ENCODE assay signal across 8 cellular contexts in the genomic region with DNA sequence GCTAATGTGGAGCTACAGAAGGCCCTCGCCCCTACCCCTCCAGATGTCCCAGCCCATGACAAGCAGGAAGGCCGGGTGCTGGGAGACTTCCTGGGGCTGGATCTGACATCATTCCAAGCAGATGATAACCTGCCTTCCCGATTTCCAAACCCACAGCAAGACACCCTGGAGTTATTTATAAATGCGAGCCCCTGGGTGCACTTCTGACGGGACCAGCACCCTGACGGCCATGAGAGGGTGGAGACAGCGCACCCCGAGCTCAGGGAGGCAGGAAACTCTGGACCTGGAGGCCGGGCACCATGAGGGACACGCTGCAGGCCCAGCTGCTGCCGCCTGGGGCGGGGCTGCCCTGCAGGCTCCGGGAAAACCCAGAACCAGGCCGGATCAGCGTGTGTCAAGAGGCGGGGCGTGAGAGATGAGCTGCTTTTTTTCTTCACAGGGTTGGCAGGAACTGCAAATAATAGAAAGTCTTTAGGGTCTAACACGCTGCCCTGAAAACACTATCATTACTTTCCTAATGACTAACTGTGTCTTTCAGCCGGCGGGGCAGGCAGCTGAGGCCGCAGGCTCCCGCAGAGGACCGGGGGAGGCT. TPM values are rescaled to one million over a fixed set of nuclear protein-coding genes. Genes with fewer than 3 reads are reported as not detected.
DNase-seq lines count a peak whose midpoint lies in the region; TF ChIP-seq lines count a peak whose summit lies in the region.

No MANE protein-coding gene starts in this region.

- peak; percentile 39 for DNase-seq in stimulated activated CD4-positive, alpha-beta T cell treated with anti-CD3 and anti-CD28 coated beads, Interleukin-15, amount 100 ng/mL, for 24 hours
- no peak for DNase-seq in stimulated activated CD4-positive, alpha-beta T cell treated with anti-CD3 and anti-CD28 coated beads, Interleukin-2, amount 100 ng/mL, for 48 hours
- DNase-seq in SJSA1 (ENCODE audit: low read depth in 1 of 2, low spot score in 2 of 2) (peak; percentile 50 to 72), left ventricle myocardium inferior (no peak), type B pancreatic cell (ENCODE audit: extremely low spot score, unreplicated experiment) (no peak), NCI-H1105 (lab: John Stamatoyannopoulos, UW) (no peak), erythroblast (lab: John Stamatoyannopoulos, UW) (no peak)
- DNase-seq in activated T-cell treated with anti-CD3 and anti-CD28 coated beads, Interleukin-2, amount 50 U/mL, for 24 hours: no peak

- H3K27ac ChIP-seq in SJSA1 (no peak overlapping the region), left ventricle myocardium inferior (replicated peaks) (peak overlapping the region; percentile 45)

- TF ChIP-seq POLR2A in erythroblast (IDR thresholded peaks at IDR 0.05; ENCODE audit: low read length): no peak

- H3K4me3 ChIP-seq in SJSA1 (no peak overlapping the region), left ventricle myocardium inferior (no peak overlapping the region)

- no peaks in the 10 kb centered on the region for H3K36me3 Mint-ChIP-seq in type B pancreatic cell
- no peaks in the 10 kb centered on the region for H3K36me3 Mint-ChIP-seq in activated T-cell treated with anti-CD3 and anti-CD28 coated beads, Interleukin-2, amount 50 U/mL, for 24 hours (ENCODE audit: low read depth)

- H3K27ac Mint-ChIP-seq in type B pancreatic cell: peak overlapping the region; percentile 21
- no peak overlapping the region for H3K27ac Mint-ChIP-seq in activated T-cell treated with anti-CD3 and anti-CD28 coated beads, Interleukin-2, amount 50 U/mL, for 24 hours

- no peaks in the 10 kb centered on the region for H3K4me1 Mint-ChIP-seq in type B pancreatic cell (ENCODE audit: unreplicated experiment)
- H3K4me1 Mint-ChIP-seq in activated T-cell treated with anti-CD3 and anti-CD28 coated beads, Interleukin-2, amount 50 U/mL, for 24 hours (ENCODE audit: low read depth): peaks cover 46% of the 10 kb centered on the region

- peaks cover 2% of the 10 kb centered on the region for H3K9me3 ChIP-seq in SJSA1 (replicated peaks)
- no peaks in the 10 kb centered on the region for H3K9me3 ChIP-seq in left ventricle myocardium inferior (replicated peaks)

- H3K4me3 Mint-ChIP-seq in type B pancreatic cell: peak overlapping the region; percentile 54
- H3K4me3 Mint-ChIP-seq in activated T-cell treated with anti-CD3 and anti-CD28 coated beads, Interleukin-2, amount 50 U/mL, for 24 hours: no peak overlapping the region

- TF ChIP-seq CTCF in left ventricle myocardium inferior (IDR thresholded peaks at IDR 0.05; ENCODE audit: borderline replicate concordance) (no peak), type B pancreatic cell (conservative IDR thresholded peaks at IDR 0.05) (no peak)

- intact Hi-C loops in left ventricle myocardium inferior (cut with micrococcal nuclease): no loop called here

- H3K4me1 ChIP-seq in SJSA1 (replicated peaks) (peaks cover 38% of the 10 kb centered on the region), left ventricle myocardium inferior (peaks cover 30% of the 10 kb centered on the region)

- H3K27me3 Mint-ChIP-seq in type B pancreatic cell: peaks cover 55% of the 10 kb centered on the region
- H3K27me3 Mint-ChIP-seq in activated T-cell treated with anti-CD3 and anti-CD28 coated beads, Interleukin-2, amount 50 U/mL, for 24 hours: peaks cover 19% of the 10 kb centered on the region

- H3K36me3 ChIP-seq in SJSA1 (peaks cover 5% of the 10 kb centered on the region; the same call in 1 of the 2 replicates), left ventricle myocardium inferior (no peaks in the 10 kb centered on the region)

- H3K27me3 ChIP-seq in SJSA1 (replicated peaks): no peaks in the 10 kb centered on the region
- peaks cover 29% of the 10 kb centered on the region for H3K27me3 ChIP-seq in left ventricle myocardium inferior (ENCODE audit: low read depth)

- peaks cover 3% of the 10 kb centered on the region for H3K9me3 Mint-ChIP-seq in type B pancreatic cell
- peaks cover 3% of the 10 kb centered on the region for H3K9me3 Mint-ChIP-seq in activated T-cell treated with anti-CD3 and anti-CD28 coated beads, Interleukin-2, amount 50 U/mL, for 24 hours

RNA-seq across cellular contexts. Expression of a gene that starts 2.5 kb away (rescaled TPM):
- total RNA-seq in SJSA1 (2014; rRNA removed; shearing (Covaris generic)): 15.2 and 29.4 TPM in 2 replicates
- total RNA-seq in left ventricle myocardium inferior (2.9 TPM), type B pancreatic cell (ENCODE audit: low replicate concordance) (2.1 and 5.5 TPM in 2 replicates)

Comparison
In these comparisons a context has a peak if more than half of its experiments do, and no peak if none do; other contexts are left out.
1. DNase-seq: peak in stimulated activated CD4-positive, alpha-beta T cell treated with anti-CD3 and anti-CD28 coated beads, Interleukin-15, amount 100 ng/mL, for 24 hours (single experiment) and SJSA1 (2 of 2); none in stimulated activated CD4-positive, alpha-beta T cell treated with anti-CD3 and anti-CD28 coated beads, Interleukin-2, amount 100 ng/mL, for 48 hours (0 of 2), left ventricle myocardium inferior (single experiment), type B pancreatic cell (single experiment), NCI-H1105 (single experiment), erythroblast (0 of 2) and activated T-cell treated with anti-CD3 and anti-CD28 coated beads, Interleukin-2, amount 50 U/mL, for 24 hours (single experiment).